8 cellular contexts compared by ENCODE assay signal in genomic region chr14:76918176-76918750, GRCh38.
A peak's percentile ranks its signal among the peaks of the same experiment; 100 is the strongest.
DNase-seq lines count a peak whose midpoint lies in the region; ATAC-seq and TF ChIP-seq lines count a peak whose summit lies in the region.

No MANE protein-coding gene starts in this region.

- WGBS in body of pancreas, 2 donors: 15 to 19% methylated on average over 8 to 11 of the region's 11 CpGs

- H3K27ac ChIP-seq in body of pancreas (peak overlapping the region; percentile 91 to 95 (median 93)), substantia nigra (ENCODE audit: low read depth, low read length, poor library complexity, severe bottlenecking) (peak overlapping the region; percentile 64)

- H3K36me3 ChIP-seq in body of pancreas (replicated peaks in 1 of 2; ENCODE audit: insufficient read depth in 1 of 2, low read depth in 2 of 2): no peaks in the 10 kb centered on the region

- intact Hi-C loops in body of pancreas (cut with DNase I): loop anchor here (10.0 kb wide), 1 partner anchor 147 kb away; no protein-coding TSS in a partner anchor
- intact Hi-C loops in left colon (cut with DNase I, micrococcal nuclease): loop anchor here in 1 of 2 donors (10.0 kb wide), 1 partner anchor 137 kb away; no protein-coding TSS in a partner anchor

- no peak overlapping the region for H3K4me3 ChIP-seq in body of pancreas

- no peak for TF ChIP-seq CTCF in body of pancreas (IDR thresholded peaks at IDR 0.05)

- DNase-seq in CD1c-positive myeloid dendritic cell (ENCODE audit: extremely low spot score) (peak; percentile 83), NCI-H1092 treated with DMSO at 0.1 percent for 48 hours (lab: John Stamatoyannopoulos, UW) (peak; percentile 85), body of pancreas (peak; percentile 43 to 75 (median 51)), left colon (peak; percentile 42 to 77), substantia nigra (lab: John Stamatoyannopoulos, UW) (peak in 41 of 49 donors; percentile 17 to 81 (median 54))
- DNase-seq in stimulated activated CD4-positive, alpha-beta T cell treated with anti-CD3 and anti-CD28 coated beads, Interleukin-2, amount 100 ng/mL, for 24 hours: no peak
- no peak for DNase-seq in activated CD8-positive, alpha-beta memory T cell treated with anti-CD3 and anti-CD28 coated beads, Interleukin-2, amount 50 U/mL, for 48 hours

- peak; percentile 6 for ATAC-seq in body of pancreas
- peak; percentile 24 for ATAC-seq in left colon
- no peak for ATAC-seq in HG03196 (IDR thresholded peaks at IDR 0.05; ENCODE audit: unreplicated experiment)

- H3K27me3 ChIP-seq in body of pancreas: no peaks in the 10 kb centered on the region

- H3K9me3 ChIP-seq in body of pancreas: no peaks in the 10 kb centered on the region

- peaks cover 55% of the 10 kb centered on the region for H3K4me1 ChIP-seq in body of pancreas

- peak in 1 of 3 donors; percentile 8 for TF ChIP-seq POLR2A in body of pancreas (IDR thresholded peaks at IDR 0.05)

Comparison
In these comparisons a context has a peak if more than half of its experiments do, and no peak if none do; other contexts are left out.
1. DNase-seq: peak in CD1c-positive myeloid dendritic cell (single experiment), NCI-H1092 treated with DMSO at 0.1 percent for 48 hours (single experiment), body of pancreas (4 of 4), left colon (2 of 2) and substantia nigra (41 of 49); none in stimulated activated CD4-positive, alpha-beta T cell treated with anti-CD3 and anti-CD28 coated beads, Interleukin-2, amount 100 ng/mL, for 24 hours (0 of 2) and activated CD8-positive, alpha-beta memory T cell treated with anti-CD3 and anti-CD28 coated beads, Interleukin-2, amount 50 U/mL, for 48 hours (single experiment).